ENCODE assay signal across 9 cellular contexts in genomic region chr7:129168219-129168991, GRCh38. TPM values are rescaled to one million over a fixed set of nuclear protein-coding genes. Genes with fewer than 3 reads are reported as not detected.
DNase-seq lines count a peak whose midpoint lies in the region; ATAC-seq, FAIRE-seq and TF ChIP-seq lines count a peak whose summit lies in the region.
"Had no signal": no experiment of that assay in that cellular context is flagged by ENCODE, and none has a peak within 500 bp of the region (broad histone marks: within the 10 kb centered on the region; RNA-seq: fewer than 3 reads in every experiment).

No MANE protein-coding gene starts in this region.

- H3K36me3 ChIP-seq in CD8-positive, alpha-beta T cell (ENCODE audit: insufficient read depth, low read length), result no peaks in the 10 kb centered on the region
- H3K36me3 ChIP-seq in NT2/D1 (ENCODE audit: insufficient read depth, insufficient read length, low read length), result no peaks in the 10 kb centered on the region
- peaks cover 6% of the 10 kb centered on the region for H3K36me3 ChIP-seq in endodermal cell (ENCODE audit: control insufficient read depth, insufficient read depth, low read length)
- H3K36me3 ChIP-seq in kidney (ENCODE audit: control insufficient read depth in 1 of 2, insufficient read depth in 2 of 2, low read length in 2 of 2), result peaks cover 6 to 36% of the 10 kb centered on the region in 2 donors
- peaks cover 5% of the 10 kb centered on the region; the same call in 1 of the 2 replicates for H3K36me3 ChIP-seq in HAP-1 (replicated peaks)

- CTCF ChIA-PET in CD8-positive, alpha-beta T cell (lab: Charles Lee), result interaction anchor here (0.8 to 1.1 kb wide), 3 partner anchors 43 to 77 kb away, joined by 3 to 4 read pairs (median 3); no protein-coding TSS in a partner anchor

- TF ChIP-seq CTCF in CD8-positive, alpha-beta T cell (IDR thresholded peaks at IDR 0.05), result no peak
- TF ChIP-seq CTCF in endodermal cell (conservative IDR thresholded peaks at IDR 0.05) (no peak), nephron progenitor cell (IDR thresholded peaks at IDR 0.05) (no peak), kidney (IDR thresholded peaks at IDR 0.05; ENCODE audit: borderline replicate concordance, extremely low read depth, insufficient read depth) (no peak)

- no peaks in the 10 kb centered on the region for H3K27me3 ChIP-seq in CD8-positive, alpha-beta T cell (ENCODE audit: insufficient read depth, low read length)
- H3K27me3 ChIP-seq in NT2/D1 (ENCODE audit: insufficient read depth, insufficient read length) (no peaks in the 10 kb centered on the region), endodermal cell (ENCODE audit: control insufficient read depth, insufficient read depth, low read length, poor library complexity, severe bottlenecking) (peaks cover 4% of the 10 kb centered on the region), HAP-1 (ENCODE audit: low read depth) (no peaks in the 10 kb centered on the region)

- no peak for DNase-seq in CD8-positive, alpha-beta T cell
- DNase-seq in NT2/D1 (ENCODE audit: low read depth, low spot score) (no peak), endodermal cell (peak; percentile 71), nephron progenitor cell (peak; percentile 24), kidney (no peak), HAP-1 (ENCODE audit: low spot score in 2 of 2) (no peak)
- DNase-seq in activated CD4-positive, CD25-positive, alpha-beta regulatory T cell (lab: John Stamatoyannopoulos, UW), result no peak
- DNase-seq: GF-D8 had no signal

- H3K4me3 Mint-ChIP-seq in CD8-positive, alpha-beta T cell, result peak overlapping the region; percentile 71
- peak overlapping the region; percentile 51 for H3K4me3 Mint-ChIP-seq in endodermal cell
- H3K4me3 Mint-ChIP-seq in nephron progenitor cell, result peak overlapping the region; percentile 77

- POLR2A ChIA-PET in CD8-positive, alpha-beta T cell (lab: Charles Lee), result no interaction called here

- ATAC-seq in CD8-positive, alpha-beta T cell, result no peak
- no peak for ATAC-seq in HG03565 (IDR thresholded peaks at IDR 0.05; ENCODE audit: unreplicated experiment)

- H3K9ac ChIP-seq in NT2/D1 (ENCODE audit: insufficient read length, low read depth) (peak overlapping the region; percentile 3), endodermal cell (ENCODE audit: extremely low read depth, low read length, poor library complexity, severe bottlenecking) (no peak overlapping the region), kidney (ENCODE audit: low read length in 2 of 2) (no peak overlapping the region)

- in situ Hi-C loops in HAP-1 (cut with MboI; ENCODE audit: low sequenced_read_pairs), result no loop called here

- no peaks in the 10 kb centered on the region for H3K27me3 Mint-ChIP-seq in CD8-positive, alpha-beta T cell (ENCODE audit: low read depth)
- H3K27me3 Mint-ChIP-seq in endodermal cell (ENCODE audit: insufficient read depth) (no peaks in the 10 kb centered on the region), nephron progenitor cell (ENCODE audit: low read depth, poor library complexity) (peaks cover 46% of the 10 kb centered on the region)

- no peak overlapping the region for H3K27ac ChIP-seq in CD8-positive, alpha-beta T cell (ENCODE audit: low read depth, low read length)
- H3K27ac ChIP-seq in endodermal cell (ENCODE audit: low read depth, low read length), result no peak overlapping the region
- H3K27ac ChIP-seq in kidney (ENCODE audit: low read depth in 2 of 2, low read length in 2 of 2), result no peak overlapping the region

- no peak for FAIRE-seq in kidney (lab: Jason Lieb, UNC)

- H3K36me3 Mint-ChIP-seq in CD8-positive, alpha-beta T cell, result peaks cover 21% of the 10 kb centered on the region
- H3K36me3 Mint-ChIP-seq in endodermal cell (ENCODE audit: low read depth) (peaks cover 17% of the 10 kb centered on the region), nephron progenitor cell (ENCODE audit: low read depth) (no peaks in the 10 kb centered on the region)

- H3K9me3 ChIP-seq in CD8-positive, alpha-beta T cell (ENCODE audit: low read length), result no peaks in the 10 kb centered on the region
- H3K9me3 ChIP-seq in NT2/D1 (ENCODE audit: insufficient read depth, low read length), result no peaks in the 10 kb centered on the region
- no peaks in the 10 kb centered on the region for H3K9me3 ChIP-seq in endodermal cell (ENCODE audit: control insufficient read depth, low read length)
- no peaks in the 10 kb centered on the region for H3K9me3 ChIP-seq in kidney (ENCODE audit: control insufficient read depth in 1 of 2, low read length in 2 of 2)
- H3K9me3 ChIP-seq in HAP-1, result no peaks in the 10 kb centered on the region

- H3K9me3 Mint-ChIP-seq in CD8-positive, alpha-beta T cell, result no peaks in the 10 kb centered on the region
- H3K9me3 Mint-ChIP-seq in endodermal cell, result no peaks in the 10 kb centered on the region
- no peaks in the 10 kb centered on the region for H3K9me3 Mint-ChIP-seq in nephron progenitor cell

- no peak overlapping the region for H3K27ac Mint-ChIP-seq in CD8-positive, alpha-beta T cell
- H3K27ac Mint-ChIP-seq in endodermal cell (peak overlapping the region; percentile 80), nephron progenitor cell (no peak overlapping the region)

- 59 to 60% methylated on average over 14 to 19 of the region's 19 CpGs for WGBS in endodermal cell (ENCODE audit: insufficient coverage in 1 of 2, insufficient read length in 1 of 2), 2 experiments

- peaks cover 9% of the 10 kb centered on the region for H3K4me1 ChIP-seq in CD8-positive, alpha-beta T cell (ENCODE audit: insufficient read depth, low read length)
- H3K4me1 ChIP-seq in NT2/D1 (ENCODE audit: insufficient read depth, insufficient read length), result no peaks in the 10 kb centered on the region
- H3K4me1 ChIP-seq in endodermal cell (ENCODE audit: control insufficient read depth, insufficient read depth, low read length), result peaks cover 7% of the 10 kb centered on the region
- peaks cover 0 to 5% of the 10 kb centered on the region in 2 donors for H3K4me1 ChIP-seq in kidney (ENCODE audit: control insufficient read depth in 1 of 2, insufficient read depth in 1 of 2, low read depth in 1 of 2, low read length in 2 of 2)
- H3K4me1 ChIP-seq in HAP-1, result no peaks in the 10 kb centered on the region

- H3K4me3 ChIP-seq in CD8-positive, alpha-beta T cell (ENCODE audit: low read depth, low read length), result peak overlapping the region; percentile 60
- H3K4me3 ChIP-seq in NT2/D1 (ENCODE audit: insufficient read length, low read depth), result no peak overlapping the region
- no peak overlapping the region for H3K4me3 ChIP-seq in endodermal cell (ENCODE audit: low read length)
- peak overlapping the region in 1 of 2 donors; percentile 48 for H3K4me3 ChIP-seq in kidney (ENCODE audit: low read length in 2 of 2)
- no peak overlapping the region for H3K4me3 ChIP-seq in HAP-1

- intact Hi-C loops in CD8-positive, alpha-beta T cell (cut with DNase I, micrococcal nuclease), result no loop called here
- intact Hi-C loops in kidney (cut with DNase I), result no loop called here

- H3K4me1 Mint-ChIP-seq in CD8-positive, alpha-beta T cell (ENCODE audit: low read depth), result peaks cover 16% of the 10 kb centered on the region
- peaks cover 25% of the 10 kb centered on the region for H3K4me1 Mint-ChIP-seq in endodermal cell
- peaks cover 32% of the 10 kb centered on the region for H3K4me1 Mint-ChIP-seq in nephron progenitor cell

RNA-seq across cellular contexts. Expression of gene SMO, which starts 20.0 kb away (rescaled TPM):
- not detected for total RNA-seq in CD8-positive, alpha-beta T cell
- total RNA-seq in endodermal cell (10 to 100 TPM; 75.5 to 76.2 TPM), kidney (13.2 TPM)
- 72.7 TPM for polyA plus RNA-seq in endodermal cell (2013, experiment 1 of 2)
- 71.3 TPM for polyA plus RNA-seq in endodermal cell (2013, experiment 2 of 2)
- polyA plus RNA-seq in kidney (ENCODE audit: insufficient read depth, low read depth, low replicate concordance), result 20.8 TPM

RNA-seq across cellular contexts. Expression of gene TSPAN33, which starts 23.9 kb away (rescaled TPM):
- 1 to 10 TPM; 4.7 to 5.6 TPM for total RNA-seq in CD8-positive, alpha-beta T cell
- 10 to 100 TPM; 33.2 to 35.6 TPM for total RNA-seq in endodermal cell
- 23.2 TPM for polyA plus RNA-seq in endodermal cell (2013, experiment 1 of 2)
- polyA plus RNA-seq in endodermal cell (2013, experiment 2 of 2), result 23.9 TPM
- total RNA-seq in kidney, result 54.9 TPM
- 316 TPM for polyA plus RNA-seq in kidney (ENCODE audit: insufficient read depth, low read depth, low replicate concordance)

RNA-seq across cellular contexts. Expression of gene AHCYL2, which starts 56.4 kb away (rescaled TPM):
- 1 to 10 TPM; 3.1 to 5.8 TPM for total RNA-seq in CD8-positive, alpha-beta T cell
- 10 to 100 TPM; 30.8 to 31.4 TPM for total RNA-seq in endodermal cell
- polyA plus RNA-seq in endodermal cell (2013, experiment 1 of 2), result 15.7 TPM
- polyA plus RNA-seq in endodermal cell (2013, experiment 2 of 2), result 18.1 TPM
- 25.2 TPM for total RNA-seq in kidney
- polyA plus RNA-seq in kidney (ENCODE audit: insufficient read depth, low read depth, low replicate concordance), result 19.5 TPM

Comparison
In these comparisons a context has a peak if more than half of its experiments do, and no peak if none do; other contexts are left out.
1. DNase-seq: peak in endodermal cell (single experiment) and nephron progenitor cell (single experiment); none in CD8-positive, alpha-beta T cell (0 of 7), NT2/D1 (single experiment), kidney (single experiment), activated CD4-positive, CD25-positive, alpha-beta regulatory T cell (0 of 4) and HAP-1 (0 of 2).
2. RNA of gene SMO, which starts 20.0 kb away (total RNA-seq): 75.5 to 76.2 TPM in endodermal cell and 13.2 TPM in kidney (single experiment); not detected in CD8-positive, alpha-beta T cell; every median in the first group is over 10 times any median in the second.
3. Peak in every context shown above with its lines, with median percentiles within 50 percentile points of each other: H3K4me3 Mint-ChIP-seq.